ENCODE assay signal across 1 cellular context in genomic region chr4:120062663-120063195, GRCh38.
A peak's percentile ranks its signal among the peaks of the same experiment; 100 is the strongest.
TF ChIP-seq lines count a peak whose summit lies in the region.

No MANE protein-coding gene starts in this region.

TF ChIP-seq in GM12878, 131 proteins besides CTCF, POLR2A, EP300 and RAD21:
- TF ChIP-seq NFYA (IDR thresholded peaks at IDR 0.05; ENCODE audit: borderline replicate concordance, low read depth, low read length) (no peak), NR2C2 (IDR thresholded peaks at IDR 0.05; ENCODE audit: borderline replicate concordance, control insufficient read depth, insufficient read length, low read depth) (no peak), KDM1A (IDR thresholded peaks at IDR 0.05; ENCODE audit: borderline replicate concordance) (no peak), SRF (IDR thresholded peaks at IDR 0.05; ENCODE audit: low read depth in 2 of 2, low read length in 2 of 2) (no peak)
- TF ChIP-seq, protein P1, sequence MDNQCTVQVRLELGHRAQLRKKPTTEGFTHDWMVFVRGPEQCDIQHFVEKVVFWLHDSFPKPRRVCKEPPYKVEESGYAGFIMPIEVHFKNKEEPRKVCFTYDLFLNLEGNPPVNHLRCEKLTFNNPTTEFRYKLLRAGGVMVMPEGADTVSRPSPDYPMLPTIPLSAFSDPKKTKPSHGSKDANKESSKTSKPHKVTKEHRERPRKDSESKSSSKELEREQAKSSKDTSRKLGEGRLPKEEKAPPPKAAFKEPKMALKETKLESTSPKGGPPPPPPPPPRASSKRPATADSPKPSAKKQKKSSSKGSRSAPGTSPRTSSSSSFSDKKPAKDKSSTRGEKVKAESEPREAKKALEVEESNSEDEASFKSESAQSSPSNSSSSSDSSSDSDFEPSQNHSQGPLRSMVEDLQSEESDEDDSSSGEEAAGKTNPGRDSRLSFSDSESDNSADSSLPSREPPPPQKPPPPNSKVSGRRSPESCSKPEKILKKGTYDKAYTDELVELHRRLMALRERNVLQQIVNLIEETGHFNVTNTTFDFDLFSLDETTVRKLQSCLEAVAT (IDR thresholded peaks at IDR 0.05): peak; percentile 92
